In the genomic region with DNA sequence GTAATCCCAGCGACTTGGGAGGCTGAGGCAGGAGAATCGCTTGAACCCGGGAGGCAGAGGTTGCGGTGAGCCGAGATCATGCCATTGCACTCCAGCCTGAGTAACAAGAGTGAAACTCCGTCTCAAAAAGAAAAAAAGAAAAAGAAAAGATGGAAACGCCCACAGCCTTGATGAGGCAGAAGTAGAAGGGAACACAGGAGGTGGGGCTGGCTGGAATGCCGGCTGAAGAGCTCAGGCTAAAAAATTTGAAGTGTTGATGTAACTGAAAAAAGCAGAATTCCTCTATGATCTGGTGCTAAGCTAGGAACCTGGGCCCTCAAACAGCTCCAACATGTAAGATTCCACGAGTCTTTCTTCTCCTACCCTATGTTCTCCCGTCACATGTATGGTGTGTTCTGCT, we compare ENCODE assay signal across 24 cellular contexts. TPM values are rescaled to one million over a fixed set of nuclear protein-coding genes. Genes with fewer than 3 reads are reported as not detected.
DNase-seq lines count a peak whose midpoint lies in the region; ATAC-seq and TF ChIP-seq lines count a peak whose summit lies in the region.
"Had no signal": no experiment of that assay in that cellular context is flagged by ENCODE, and none has a peak within 500 bp of the region (broad histone marks: within the 10 kb centered on the region; RNA-seq: fewer than 3 reads in every experiment).

No MANE protein-coding gene starts in this region.

- CTCF ChIA-PET in activated CD8-positive, alpha-beta T cell treated with anti-CD3 and anti-CD28 coated beads for 36 hours (lab: Charles Lee): no interaction called here
- CTCF ChIA-PET in activated CD8-positive, alpha-beta T cell treated with anti-CD3 and anti-CD28 coated beads, Interleukin-2, amount 10 ng/mL, durations not matched to agents 7 days and 5 days (lab: Charles Lee): no interaction called here
- CTCF ChIA-PET in mammary epithelial cell (lab: Charles Lee; ENCODE audit: low non-redundant PET): no interaction called here

- H4K20me1 ChIP-seq in mammary epithelial cell (ENCODE audit: insufficient read depth, low read length): no peaks in the 10 kb centered on the region

- intact Hi-C loops in activated CD8-positive, alpha-beta T cell treated with anti-CD3 and anti-CD28 coated beads for 36 hours (cut with micrococcal nuclease): no loop called here
- intact Hi-C loops in mammary epithelial cell (cut with micrococcal nuclease): loop anchor here (10.0 kb wide), 1 partner anchor 279 kb away; the partner anchor contains the start of gene NBL1

- peak overlapping the region; percentile 22 for H3K27ac Mint-ChIP-seq in activated CD8-positive, alpha-beta T cell treated with anti-CD3 and anti-CD28 coated beads for 36 hours
- no peak overlapping the region for H3K27ac Mint-ChIP-seq in activated CD8-positive, alpha-beta T cell treated with anti-CD3 and anti-CD28 coated beads, Interleukin-2, amount 10 ng/mL, durations not matched to agents 7 days and 5 days
- H3K27ac Mint-ChIP-seq: dendritic cell treated with granulocyte-macrophage colony-stimulating factor and Interleukin-4, amounts not matched to agents 40 ng/mL and 50 ng/mL, for 4 days; nephron progenitor cell; WTC11 had no signal

- H3K9ac ChIP-seq in mammary epithelial cell (ENCODE audit: insufficient read depth, low read length): no peak overlapping the region
- H3K9ac ChIP-seq: SK-N-SH had no signal

- 52% methylated on average over 8 of the region's 10 CpGs for WGBS in mammary epithelial cell (ENCODE audit: low coverage, missing lambda C conversion rate)
- WGBS in upper lobe of left lung, 2 donors: 65 to 82% methylated on average over 10 of the region's 10 CpGs

- dilution Hi-C loops in mammary epithelial cell (cut with HindIII; ENCODE audit: low sequenced_read_pairs): no loop called here

- DNase-seq in activated CD8-positive, alpha-beta T cell treated with anti-CD3 and anti-CD28 coated beads for 36 hours: no peak
- no peak for DNase-seq in activated CD8-positive, alpha-beta T cell treated with anti-CD3 and anti-CD28 coated beads, Interleukin-2, amount 10 ng/mL, durations not matched to agents 7 days and 5 days
- DNase-seq in mammary epithelial cell (no peak), iris pigment epithelial cell (ENCODE audit: low read depth) (peak; percentile 32), upper lobe of left lung (peak in 1 of 2 donors; percentile 48), SIG-M5 treated with dmso at 0.1 percent for 504 hours (lab: John Stamatoyannopoulos, UW; ENCODE audit: unreplicated experiment) (no peak), erythroblast (lab: John Stamatoyannopoulos, UW) (no peak)
- DNase-seq: activated CD4-positive, alpha-beta T cell treated with anti-CD3 and anti-CD28 coated beads, Interleukin-2, amount 50 U/mL, for 48 hours; activated naive CD4-positive, alpha-beta T cell treated with anti-CD3 and anti-CD28 coated beads, Interleukin-2, amount 10 ng/mL, durations not matched to agents 7 days and 5 days; activated T-cell treated with anti-CD3 and anti-CD28 coated beads for 4 hours; BE2C; Caco-2; DND-41; left cardiac atrium; NCI-H1417; NCI-H510A treated with DMSO at 0.1 percent for 48 hours; nephron progenitor cell; SK-N-SH had no signal

- no peak overlapping the region for H3K4me3 Mint-ChIP-seq in activated CD8-positive, alpha-beta T cell treated with anti-CD3 and anti-CD28 coated beads for 36 hours
- no peak overlapping the region for H3K4me3 Mint-ChIP-seq in activated CD8-positive, alpha-beta T cell treated with anti-CD3 and anti-CD28 coated beads, Interleukin-2, amount 10 ng/mL, durations not matched to agents 7 days and 5 days
- H3K4me3 Mint-ChIP-seq: activated naive CD4-positive, alpha-beta T cell treated with anti-CD3 and anti-CD28 coated beads, Interleukin-2, amount 10 ng/mL, durations not matched to agents 7 days and 5 days; dendritic cell treated with granulocyte-macrophage colony-stimulating factor and Interleukin-4, amounts not matched to agents 40 ng/mL and 50 ng/mL, for 4 days; nephron progenitor cell; stimulated activated effector memory CD8-positive, alpha-beta T cell treated with anti-CD3 and anti-CD28 coated beads, Interleukin-12 subunit alpha, Interleukin-12 subunit beta, amount 100 ng/mL, for 72 hours; WTC11 had no signal

- no peaks in the 10 kb centered on the region for H3K27me3 ChIP-seq in mammary epithelial cell (ENCODE audit: insufficient read depth, low read length)
- H3K27me3 ChIP-seq in upper lobe of left lung: no peaks in the 10 kb centered on the region
- H3K27me3 ChIP-seq: BE2C had no signal

- no peaks in the 10 kb centered on the region for H3K27me3 Mint-ChIP-seq in activated CD8-positive, alpha-beta T cell treated with anti-CD3 and anti-CD28 coated beads for 36 hours
- H3K27me3 Mint-ChIP-seq in activated CD8-positive, alpha-beta T cell treated with anti-CD3 and anti-CD28 coated beads, Interleukin-2, amount 10 ng/mL, durations not matched to agents 7 days and 5 days (ENCODE audit: low read depth): no peaks in the 10 kb centered on the region
- H3K27me3 Mint-ChIP-seq: activated naive CD4-positive, alpha-beta T cell treated with anti-CD3 and anti-CD28 coated beads, Interleukin-2, amount 10 ng/mL, durations not matched to agents 7 days and 5 days; dendritic cell treated with granulocyte-macrophage colony-stimulating factor and Interleukin-4, amounts not matched to agents 40 ng/mL and 50 ng/mL, for 4 days had no signal

- in situ Hi-C loops in mammary epithelial cell (cut with MboI; ENCODE audit: low sequenced_read_pairs in 2 of 2): loop anchor here in 1 of 2 donors (10.0 kb wide), 2 partner anchors 219 to 279 kb away; partner anchors contain the start of gene NBL1

- no peak overlapping the region for H3K4me2 ChIP-seq in mammary epithelial cell (ENCODE audit: insufficient read depth, low read depth, low read length)
- H3K4me2 ChIP-seq: SK-N-SH had no signal

- H3K27ac ChIP-seq in mammary epithelial cell (ENCODE audit: insufficient read depth, low read depth, low read length) (peak overlapping the region; percentile 27), upper lobe of left lung (peak overlapping the region in 3 of 4 donors; percentile 40 to 45 (median 44))
- H3K27ac ChIP-seq: 22Rv1, thoracic aorta had no signal

- ATAC-seq in activated CD8-positive, alpha-beta T cell treated with anti-CD3 and anti-CD28 coated beads for 36 hours: no peak
- ATAC-seq in activated CD8-positive, alpha-beta T cell treated with anti-CD3 and anti-CD28 coated beads, Interleukin-2, amount 10 ng/mL, durations not matched to agents 7 days and 5 days: no peak
- peak in 1 of 2 donors; percentile 43 for ATAC-seq in upper lobe of left lung (ENCODE audit: low FRiP score in 2 of 2)
- no peak for ATAC-seq in HG02938 (IDR thresholded peaks at IDR 0.05; ENCODE audit: unreplicated experiment)
- ATAC-seq: stimulated activated effector memory CD8-positive, alpha-beta T cell treated with anti-CD3 and anti-CD28 coated beads, Interleukin-12 subunit alpha, Interleukin-12 subunit beta, amount 100 ng/mL, for 72 hours; WTC11 had no signal

- no peak for TF ChIP-seq CTCF in activated CD8-positive, alpha-beta T cell treated with anti-CD3 and anti-CD28 coated beads for 36 hours (IDR thresholded peaks at IDR 0.05)
- no peak for TF ChIP-seq CTCF in mammary epithelial cell (conservative IDR thresholded peaks at IDR 0.05 in 1 of 2, IDR thresholded peaks at IDR 0.05 in 1 of 2; ENCODE audit: extremely low read depth in 1 of 2, insufficient read depth in 1 of 2, low read depth in 1 of 2, low read length in 2 of 2)
- no peak for TF ChIP-seq CTCF in upper lobe of left lung (IDR thresholded peaks at IDR 0.05)

- H3K4me1 Mint-ChIP-seq in activated CD8-positive, alpha-beta T cell treated with anti-CD3 and anti-CD28 coated beads for 36 hours (ENCODE audit: low read depth): peaks cover 49% of the 10 kb centered on the region
- H3K4me1 Mint-ChIP-seq in activated CD8-positive, alpha-beta T cell treated with anti-CD3 and anti-CD28 coated beads, Interleukin-2, amount 10 ng/mL, durations not matched to agents 7 days and 5 days (ENCODE audit: low read depth): peaks cover 16% of the 10 kb centered on the region

- TF ChIP-seq POLR2A in upper lobe of left lung (IDR thresholded peaks at IDR 0.05): no peak
- TF ChIP-seq POLR2A in erythroblast (IDR thresholded peaks at IDR 0.05; ENCODE audit: low read length): no peak

- peaks cover 58% of the 10 kb centered on the region for H3K79me2 ChIP-seq in mammary epithelial cell (ENCODE audit: insufficient read depth, low read length)

- H3K9me3 ChIP-seq in mammary epithelial cell (replicated peaks; ENCODE audit: insufficient read depth, low read length): no peaks in the 10 kb centered on the region
- H3K9me3 ChIP-seq in upper lobe of left lung: no peaks in the 10 kb centered on the region
- H3K9me3 ChIP-seq: BE2C, Caco-2, SK-N-SH, thoracic aorta had no signal

- H3K9me3 Mint-ChIP-seq in activated CD8-positive, alpha-beta T cell treated with anti-CD3 and anti-CD28 coated beads for 36 hours: no peaks in the 10 kb centered on the region
- H3K9me3 Mint-ChIP-seq in activated CD8-positive, alpha-beta T cell treated with anti-CD3 and anti-CD28 coated beads, Interleukin-2, amount 10 ng/mL, durations not matched to agents 7 days and 5 days (ENCODE audit: insufficient read depth): no peaks in the 10 kb centered on the region
- H3K9me3 Mint-ChIP-seq: activated naive CD4-positive, alpha-beta T cell treated with anti-CD3 and anti-CD28 coated beads, Interleukin-2, amount 10 ng/mL, durations not matched to agents 7 days and 5 days; dendritic cell treated with granulocyte-macrophage colony-stimulating factor and Interleukin-4, amounts not matched to agents 40 ng/mL and 50 ng/mL, for 4 days; nephron progenitor cell; stimulated activated effector memory CD8-positive, alpha-beta T cell treated with anti-CD3 and anti-CD28 coated beads, Interleukin-12 subunit alpha, Interleukin-12 subunit beta, amount 100 ng/mL, for 72 hours; WTC11 had no signal

- H3K4me3 ChIP-seq in mammary epithelial cell (replicated peaks in 1 of 3; ENCODE audit: insufficient read depth in 1 of 3, low read depth in 2 of 3, low read length in 3 of 3): no peak overlapping the region
- no peak overlapping the region for H3K4me3 ChIP-seq in upper lobe of left lung
- H3K4me3 ChIP-seq: thoracic aorta had no signal

- BruUV-seq in mammary epithelial cell (replicated peaks; lab: Mats Ljungman, UMichigan): no TSS peak

- POLR2A ChIA-PET in activated CD8-positive, alpha-beta T cell treated with anti-CD3 and anti-CD28 coated beads for 36 hours (lab: Charles Lee): interaction anchor here (0.6 kb wide), 1 partner anchor 217 kb away, joined by 4 read pairs; no protein-coding TSS in a partner anchor
- POLR2A ChIA-PET in activated CD8-positive, alpha-beta T cell treated with anti-CD3 and anti-CD28 coated beads, Interleukin-2, amount 10 ng/mL, durations not matched to agents 7 days and 5 days (lab: Charles Lee): no interaction called here

- H3K4me1 ChIP-seq in mammary epithelial cell (ENCODE audit: insufficient read depth, low read length) (peaks cover 56% of the 10 kb centered on the region), upper lobe of left lung (peaks cover 32 to 61% (median 50%) of the 10 kb centered on the region in 4 donors)
- H3K4me1 ChIP-seq: BE2C, Caco-2 had no signal

- no peaks in the 10 kb centered on the region for H3K36me3 ChIP-seq in mammary epithelial cell (ENCODE audit: insufficient read depth, low read length)
- H3K36me3 ChIP-seq in upper lobe of left lung: peaks cover 0 to 3% (median 0%) of the 10 kb centered on the region in 4 donors
- H3K36me3 ChIP-seq: BE2C had no signal

- no peak overlapping the region for H2AFZ ChIP-seq in mammary epithelial cell (ENCODE audit: low read depth, low read length)

- H3K36me3 Mint-ChIP-seq in activated CD8-positive, alpha-beta T cell treated with anti-CD3 and anti-CD28 coated beads for 36 hours (ENCODE audit: low read depth): peaks cover 3% of the 10 kb centered on the region
- H3K36me3 Mint-ChIP-seq in activated CD8-positive, alpha-beta T cell treated with anti-CD3 and anti-CD28 coated beads, Interleukin-2, amount 10 ng/mL, durations not matched to agents 7 days and 5 days (ENCODE audit: low read depth): peaks cover 10% of the 10 kb centered on the region
- H3K36me3 Mint-ChIP-seq: WTC11 had no signal

- no peak for TF ChIP-seq EP300 in upper lobe of left lung (IDR thresholded peaks at IDR 0.05)

RNA-seq across cellular contexts. Expression of gene SLC66A1, which starts 53.6 kb away (rescaled TPM):
- 1 to 10 TPM; 3.6 TPM for total RNA-seq in activated CD8-positive, alpha-beta T cell treated with anti-CD3 and anti-CD28 coated beads for 36 hours
- 1 to 10 TPM; 4.0 to 5.3 TPM for total RNA-seq in activated CD8-positive, alpha-beta T cell treated with anti-CD3 and anti-CD28 coated beads, Interleukin-2, amount 10 ng/mL, durations not matched to agents 7 days and 5 days
- total RNA-seq in mammary epithelial cell (10 to 100 TPM; 17.7 to 19.7 TPM), upper lobe of left lung (10 to 100 TPM; 15.6 to 30.3 (median 24.3) TPM)
- 16.6 TPM for polyA plus RNA-seq in mammary epithelial cell
- 10.5 TPM for polyA minus RNA-seq in mammary epithelial cell

RNA-seq across cellular contexts. Expression of gene AKR7A2, which starts 53.8 kb away (rescaled TPM):
- total RNA-seq in activated CD8-positive, alpha-beta T cell treated with anti-CD3 and anti-CD28 coated beads for 36 hours: 10 to 100 TPM; 42.9 to 43.4 TPM
- 10 to 100 TPM; 46.3 to 50.6 TPM for total RNA-seq in activated CD8-positive, alpha-beta T cell treated with anti-CD3 and anti-CD28 coated beads, Interleukin-2, amount 10 ng/mL, durations not matched to agents 7 days and 5 days
- total RNA-seq in mammary epithelial cell (10 to 100 TPM; 45.7 to 60.3 TPM), upper lobe of left lung (10 to 100 TPM; 25.2 to 66.3 (median 47.6) TPM)
- polyA plus RNA-seq in mammary epithelial cell: 65.9 TPM
- 43.9 TPM for polyA minus RNA-seq in mammary epithelial cell
